In the genomic region with DNA sequence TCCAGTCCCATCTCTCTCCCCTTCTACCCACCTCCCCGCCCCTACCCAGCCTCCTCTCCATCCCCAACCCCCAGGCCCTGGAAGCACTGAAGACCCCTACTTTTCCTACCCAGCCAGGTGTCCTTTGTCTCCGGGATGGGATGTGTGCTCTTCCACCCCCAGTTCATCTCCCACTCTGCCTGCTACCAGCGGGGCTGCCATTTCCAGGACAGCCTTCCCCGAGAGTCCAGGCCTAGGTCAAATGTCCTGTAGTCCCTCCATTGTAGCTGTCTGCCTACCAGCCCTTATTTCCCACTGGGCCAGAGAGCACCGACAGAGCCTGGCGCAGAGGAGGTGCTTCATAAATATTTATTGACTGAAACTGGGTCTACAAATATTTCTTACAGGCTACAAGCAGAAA, we compare ENCODE assay signal across 7 cellular contexts.
"Had no signal": no experiment of that assay in that cellular context is flagged by ENCODE, and none has a peak within 500 bp of the region (broad histone marks: within the 10 kb centered on the region; RNA-seq: fewer than 3 reads in every experiment).

No MANE protein-coding gene starts in this region.

- H3K4me1 Mint-ChIP-seq: GM23338 had no signal

- H3K36me3 Mint-ChIP-seq: IgD-negative memory B cell had no signal

- H3K4me3 ChIP-seq: GM23338 had no signal

- H3K27ac ChIP-seq: HL-60 had no signal

- ATAC-seq: GM23338, HepG2 had no signal

- H3K4me3 Mint-ChIP-seq: GM23338, H9, IgD-negative memory B cell had no signal

- DNase-seq: HCEC 1CT, KBM-7 had no signal

- H3K27ac Mint-ChIP-seq: GM23338, IgD-negative memory B cell had no signal
